In the genomic region with DNA sequence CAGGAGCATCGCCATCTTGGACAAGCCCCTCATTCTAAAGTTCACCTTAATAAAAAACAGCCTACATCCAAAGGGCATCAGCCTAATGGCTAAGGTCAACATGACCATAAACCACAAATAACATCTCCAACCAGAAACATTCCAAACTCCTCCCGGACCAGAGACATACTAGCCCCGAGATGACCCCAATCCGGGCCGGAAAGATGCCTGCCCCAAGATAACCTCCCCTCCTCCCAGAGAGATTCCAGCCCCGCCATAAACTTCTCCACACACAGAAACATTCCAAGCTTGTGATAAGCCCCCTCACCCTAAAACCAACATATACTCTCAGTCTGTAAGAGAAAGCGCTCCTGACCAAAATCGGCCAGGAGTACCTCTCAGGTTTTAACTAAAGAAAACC, we compare ENCODE assay signal across 7 cellular contexts. TPM values are rescaled to one million over a fixed set of nuclear protein-coding genes. Genes with fewer than 3 reads are reported as not detected.
A peak's percentile ranks its signal among the peaks of the same experiment; 100 is the strongest.
DNase-seq lines count a peak whose midpoint lies in the region; ATAC-seq, FAIRE-seq and TF ChIP-seq lines count a peak whose summit lies in the region.
"Not testable (repeated sequence)": the region's sequence is repeated elsewhere in the genome, so short reads cannot be mapped to it uniquely, and the experiment has no call there.

No MANE protein-coding gene starts in this region.

- TF ChIP-seq CTCF in kidney (IDR thresholded peaks at IDR 0.05; ENCODE audit: borderline replicate concordance, extremely low read depth, insufficient read depth); natural killer cell (IDR thresholded peaks at IDR 0.05); neutrophil (IDR thresholded peaks at IDR 0.05); type B pancreatic cell (conservative IDR thresholded peaks at IDR 0.05): not testable (repeated sequence)

- not testable (repeated sequence) for H3K4me3 ChIP-seq in kidney (ENCODE audit: low read length in 2 of 2); mesodermal cell (ENCODE audit: extremely low read depth, insufficient read depth, low read length, poor library complexity, severe bottlenecking); neutrophil (ENCODE audit: low read depth in 1 of 2, low read length in 1 of 2)

- intact Hi-C loops in dendritic cell treated with granulocyte-macrophage colony-stimulating factor and Interleukin-4, amounts not matched to agents 40 ng/mL and 50 ng/mL, for 4 days (cut with micrococcal nuclease); kidney (cut with DNase I); natural killer cell (cut with micrococcal nuclease): not testable (repeated sequence)

- 93 to 94% methylated on average over 3 of the region's 8 CpGs for WGBS in mesodermal cell (ENCODE audit: insufficient coverage in 2 of 2), 2 experiments

- DNase-seq in ELF-1 (ENCODE audit: low read depth, low spot score): peak; percentile 64
- peak; percentile 74 for DNase-seq in kidney
- not testable (repeated sequence) for DNase-seq in natural killer cell; type B pancreatic cell (ENCODE audit: extremely low spot score, unreplicated experiment)

- peaks cover 94% of the 10 kb centered on the region for H3K36me3 Mint-ChIP-seq in dendritic cell treated with granulocyte-macrophage colony-stimulating factor and Interleukin-4, amounts not matched to agents 40 ng/mL and 50 ng/mL, for 4 days (ENCODE audit: low read depth)
- not testable (repeated sequence) for H3K36me3 Mint-ChIP-seq in natural killer cell
- peaks cover 15% of the 10 kb centered on the region for H3K36me3 Mint-ChIP-seq in type B pancreatic cell

- not testable (repeated sequence) for H3K9ac ChIP-seq in kidney (ENCODE audit: low read length in 2 of 2)

- not testable (repeated sequence) for H3K27me3 ChIP-seq in neutrophil

- not testable (repeated sequence) for H3K4me3 Mint-ChIP-seq in dendritic cell treated with granulocyte-macrophage colony-stimulating factor and Interleukin-4, amounts not matched to agents 40 ng/mL and 50 ng/mL, for 4 days; natural killer cell
- H3K4me3 Mint-ChIP-seq in type B pancreatic cell: peak overlapping the region; percentile 16

- H3K27ac ChIP-seq in kidney (ENCODE audit: low read depth in 2 of 2, low read length in 2 of 2): not testable (repeated sequence)
- H3K27ac ChIP-seq in mesodermal cell (ENCODE audit: low read depth, low read length, severe bottlenecking) (peak overlapping the region; percentile 33), neutrophil (peak overlapping the region; percentile 75)

- not testable (repeated sequence) for FAIRE-seq in kidney (lab: Jason Lieb, UNC)

- not testable (repeated sequence) for H3K27me3 Mint-ChIP-seq in dendritic cell treated with granulocyte-macrophage colony-stimulating factor and Interleukin-4, amounts not matched to agents 40 ng/mL and 50 ng/mL, for 4 days; natural killer cell (ENCODE audit: low read depth in 2 of 2); type B pancreatic cell

- not testable (repeated sequence) for ATAC-seq in natural killer cell

- H3K36me3 ChIP-seq in kidney (ENCODE audit: control insufficient read depth in 1 of 2, insufficient read depth in 2 of 2, low read length in 2 of 2) (peaks cover 32 to 60% of the 10 kb centered on the region in 2 donors), mesodermal cell (ENCODE audit: control insufficient read depth, insufficient read depth, low read length) (peaks cover 30% of the 10 kb centered on the region), neutrophil (peaks cover 24% of the 10 kb centered on the region)

- peak overlapping the region; percentile 85 for H3K27ac Mint-ChIP-seq in dendritic cell treated with granulocyte-macrophage colony-stimulating factor and Interleukin-4, amounts not matched to agents 40 ng/mL and 50 ng/mL, for 4 days
- H3K27ac Mint-ChIP-seq in natural killer cell (peak overlapping the region; percentile 31 to 34), type B pancreatic cell (peak overlapping the region; percentile 15)

- not testable (repeated sequence) for H3K9me3 Mint-ChIP-seq in dendritic cell treated with granulocyte-macrophage colony-stimulating factor and Interleukin-4, amounts not matched to agents 40 ng/mL and 50 ng/mL, for 4 days; natural killer cell; type B pancreatic cell

- H3K4me1 ChIP-seq in kidney (ENCODE audit: control insufficient read depth in 1 of 2, insufficient read depth in 1 of 2, low read depth in 1 of 2, low read length in 2 of 2); mesodermal cell (ENCODE audit: control insufficient read depth, insufficient read depth, low read length, poor library complexity, severe bottlenecking): not testable (repeated sequence)
- H3K4me1 ChIP-seq in neutrophil (ENCODE audit: control insufficient read depth in 1 of 2, insufficient read depth in 1 of 2, low read depth in 1 of 2, low read length in 1 of 2): peaks cover 28 to 36% of the 10 kb centered on the region in 2 experiments

- peaks cover 15% of the 10 kb centered on the region for H3K4me1 Mint-ChIP-seq in dendritic cell treated with granulocyte-macrophage colony-stimulating factor and Interleukin-4, amounts not matched to agents 40 ng/mL and 50 ng/mL, for 4 days (ENCODE audit: low read depth)
- not testable (repeated sequence) for H3K4me1 Mint-ChIP-seq in natural killer cell; type B pancreatic cell (ENCODE audit: unreplicated experiment)

- not testable (repeated sequence) for H3K9me3 ChIP-seq in kidney (ENCODE audit: control insufficient read depth in 1 of 2, low read length in 2 of 2); mesodermal cell (ENCODE audit: control insufficient read depth, low read length); neutrophil

RNA-seq across cellular contexts. Expression of a gene that starts 16.7 kb away (rescaled TPM):
- total RNA-seq in kidney (28.4 TPM), natural killer cell (10 to 100 TPM; 26.3 to 32.9 (median 32.6) TPM), type B pancreatic cell (ENCODE audit: low replicate concordance) (14.0 and 15.5 TPM in 2 replicates)
- 1.8 TPM for polyA plus RNA-seq in kidney (ENCODE audit: insufficient read depth, low read depth, low replicate concordance)
- polyA plus RNA-seq in mesodermal cell (2013, experiment 1 of 2): 2.6 TPM
- polyA plus RNA-seq in mesodermal cell (2013, experiment 2 of 2): 3.0 TPM

RNA-seq across cellular contexts. Expression of a gene that starts 31.8 kb away (rescaled TPM):
- total RNA-seq in kidney (5.2 TPM), natural killer cell (10 to 100 TPM; 11.3 to 15.4 (median 13.5) TPM), type B pancreatic cell (ENCODE audit: low replicate concordance) (12.0 and 24.4 TPM in 2 replicates)
- 5.5 TPM for polyA plus RNA-seq in kidney (ENCODE audit: insufficient read depth, low read depth, low replicate concordance)
- 12.4 TPM for polyA plus RNA-seq in mesodermal cell (2013, experiment 1 of 2)
- polyA plus RNA-seq in mesodermal cell (2013, experiment 2 of 2): 10.9 TPM

RNA-seq across cellular contexts. Expression of a gene that starts 48.6 kb away (rescaled TPM):
- total RNA-seq in kidney (24.2 TPM), natural killer cell (10 to 100 TPM in 2 of 3 donors, 1 to 10 TPM in 1; 9.7 to 11.9 (median 11.3) TPM), type B pancreatic cell (ENCODE audit: low replicate concordance) (20.9 and 21.0 TPM in 2 replicates)
- 6.4 TPM for polyA plus RNA-seq in kidney (ENCODE audit: insufficient read depth, low read depth, low replicate concordance)
- polyA plus RNA-seq in mesodermal cell (2013, experiment 1 of 2): 13.5 TPM
- polyA plus RNA-seq in mesodermal cell (2013, experiment 2 of 2): 11.0 TPM

Comparison
In these comparisons a context has a peak if more than half of its experiments do, and no peak if none do; other contexts are left out.
1. H3K27ac Mint-ChIP-seq: peak in every context shown above with its lines; median percentile 85 in dendritic cell treated with granulocyte-macrophage colony-stimulating factor and Interleukin-4, amounts not matched to agents 40 ng/mL and 50 ng/mL, for 4 days; 32 in natural killer cell; 15 in type B pancreatic cell.